Comparison of ENCODE assay signal across 8 cellular contexts in the genomic region with DNA sequence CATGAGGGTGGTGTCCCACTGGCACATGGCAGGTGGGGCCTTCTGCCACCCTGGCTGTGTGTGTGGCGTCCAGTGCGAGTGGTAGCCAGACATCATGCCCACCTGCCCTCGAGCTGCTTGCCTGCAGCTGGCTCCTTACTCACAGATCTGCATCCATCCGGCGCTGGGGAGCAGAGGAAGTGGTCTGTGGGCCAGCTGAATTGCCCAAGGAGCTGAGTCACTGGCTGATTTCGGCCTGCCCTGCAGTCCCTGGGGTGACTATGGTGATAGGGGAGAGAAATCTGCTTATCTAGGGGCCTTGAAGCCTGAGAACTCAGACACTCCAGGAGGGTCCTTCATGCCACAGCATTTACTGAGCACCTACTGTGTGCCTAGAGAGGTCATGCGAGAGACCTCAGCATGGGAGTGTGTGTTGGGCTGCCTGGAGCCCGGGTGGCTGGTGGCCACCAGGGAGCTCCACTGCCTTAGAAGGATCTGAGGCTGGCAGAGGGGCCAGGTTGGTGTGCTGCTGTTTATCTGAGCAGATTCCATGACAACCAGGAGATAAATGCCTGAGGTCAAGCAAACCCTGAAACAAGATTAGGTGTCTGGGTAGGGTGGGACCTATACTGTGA. TPM values are rescaled to one million over a fixed set of nuclear protein-coding genes. Genes with fewer than 3 reads are reported as not detected.
DNase-seq lines count a peak whose midpoint lies in the region; ATAC-seq, FAIRE-seq and TF ChIP-seq lines count a peak whose summit lies in the region.

No MANE protein-coding gene starts in this region.

- H3K4me2 ChIP-seq in endothelial cell of umbilical vein (ENCODE audit: insufficient read depth, low read length), result no peak overlapping the region

- H3K9me3 ChIP-seq in HEK293 (ENCODE audit: control insufficient read depth, insufficient read depth, low read depth, low read length) (no peaks in the 10 kb centered on the region), endothelial cell of umbilical vein (replicated peaks; ENCODE audit: control insufficient read depth, insufficient read depth, low read length) (no peaks in the 10 kb centered on the region), muscle layer of duodenum (ENCODE audit: control insufficient read depth in 1 of 2, low read length in 2 of 2) (no peaks in the 10 kb centered on the region), transverse colon (no peaks in the 10 kb centered on the region)

- peak; percentile 90 for FAIRE-seq in endothelial cell of umbilical vein (lab: Jason Lieb, UNC)

- no peak overlapping the region for H2AFZ ChIP-seq in endothelial cell of umbilical vein (ENCODE audit: low read depth, low read length)

- H3K4me1 ChIP-seq in HEK293 (ENCODE audit: control insufficient read depth, insufficient read depth, low read length) (0 out of 2 replicates have a peak, but pooled peaks cover 5% of the 10 kb centered on the region), endothelial cell of umbilical vein (ENCODE audit: control insufficient read depth, extremely low read depth, insufficient read depth, low read length) (peaks cover 31% of the 10 kb centered on the region), muscle layer of duodenum (ENCODE audit: control insufficient read depth in 1 of 2, insufficient read depth in 2 of 2, low read length in 2 of 2) (peaks cover 80% of the 10 kb centered on the region in 2 donors), transverse colon (peaks cover 86 to 100% (median 89%) of the 10 kb centered on the region in 4 donors)

- H3K4me3 ChIP-seq in GM12864 (ENCODE audit: low read depth, low read length) (peak overlapping the region; percentile 48), HEK293 (ENCODE audit: low read depth, low read length) (no peak overlapping the region), endothelial cell of umbilical vein (replicated peaks in 1 of 3; ENCODE audit: insufficient read depth in 1 of 3, low read depth in 1 of 3, low read length in 3 of 3) (no peak overlapping the region), muscle layer of duodenum (ENCODE audit: low read depth in 1 of 2, low read length in 2 of 2) (peak overlapping the region; percentile 26 to 47), transverse colon (no peak overlapping the region)

- no peaks in the 10 kb centered on the region for H3K9me1 ChIP-seq in endothelial cell of umbilical vein (replicated peaks; ENCODE audit: control insufficient read depth, extremely low read depth, insufficient read depth, low read length)

- TF ChIP-seq CTCF in GM12864 (IDR thresholded peaks at IDR 0.05; ENCODE audit: low read depth, low read length, missing control alignments), result peak; percentile 48
- TF ChIP-seq CTCF in HEK293 (tag by site-specific recombination; IDR thresholded peaks at IDR 0.05), result peak; percentile 28
- peak; percentile 53 to 54 for TF ChIP-seq CTCF in endothelial cell of umbilical vein (IDR thresholded peaks at IDR 0.05; ENCODE audit: extremely low read depth in 1 of 2, insufficient read depth in 1 of 2, low read depth in 1 of 2, low read length in 2 of 2)
- TF ChIP-seq CTCF in transverse colon (IDR thresholded peaks at IDR 0.05), result peak; percentile 27 to 52 (median 35)

- no peak overlapping the region for H3K27ac ChIP-seq in HEK293 (ENCODE audit: extremely low read depth, low read depth, low read length)
- peak overlapping the region; percentile 62 for H3K27ac ChIP-seq in endothelial cell of umbilical vein (ENCODE audit: insufficient read depth, low read depth, low read length)
- peak overlapping the region; percentile 92 for H3K27ac ChIP-seq in muscle layer of duodenum (ENCODE audit: low read length)
- peak overlapping the region; percentile 96 to 99 (median 99) for H3K27ac ChIP-seq in transverse colon

- BruUV-seq in endothelial cell of umbilical vein (replicated peaks; lab: Mats Ljungman, UMichigan), result no TSS peak

- H3K27me3 ChIP-seq in endothelial cell of umbilical vein (ENCODE audit: control insufficient read depth in 2 of 2, insufficient read depth in 2 of 2, low read length in 2 of 2) (no peaks in the 10 kb centered on the region), muscle layer of duodenum (ENCODE audit: low read depth, low read length) (no peaks in the 10 kb centered on the region), transverse colon (no peaks in the 10 kb centered on the region)

- in situ Hi-C loops in transverse colon (cut with MboI; ENCODE audit: low pct_ligation_motif_present in 1 of 4, low pct_unique_long_range_greater_than_20kb in 1 of 4, low sequenced_read_pairs in 3 of 4), result loop anchor here in 1 of 4 donors (10.0 kb wide), 1 partner anchor 48 kb away; no protein-coding TSS in a partner anchor

- H4K20me1 ChIP-seq in endothelial cell of umbilical vein (replicated peaks; ENCODE audit: control insufficient read depth, extremely low read depth, insufficient read depth, low read length), result no peaks in the 10 kb centered on the region

- TF ChIP-seq POLR2A in endothelial cell of umbilical vein (IDR thresholded peaks at IDR 0.05; ENCODE audit: low read depth, low read length) (no peak), transverse colon (IDR thresholded peaks at IDR 0.05) (peak; percentile 17)

- 47% methylated on average over 8 of the region's 8 CpGs; no CpG with 5 or more reads in 1 of the 2 donors for WGBS in transverse colon (ENCODE audit: low coverage in 1 of 2), 2 donors

- POLR2A ChIA-PET in HEK293 (lab: Yijun Ruan, JAX), result interaction anchor here (5.1 kb wide), 1 partner anchor 64 kb away, joined by 27 read pairs; a partner anchor contains a TSS
- POLR2A ChIA-PET in endothelial cell of umbilical vein (lab: Charles Lee), result interaction anchor here (1.4 to 1.8 kb wide), 2 partner anchors 64 to 70 kb away, joined by 3 to 5 read pairs; a partner anchor contains a TSS

- H3K79me2 ChIP-seq in endothelial cell of umbilical vein (ENCODE audit: control insufficient read depth, insufficient read depth, low read length), result no peaks in the 10 kb centered on the region

- CTCF ChIA-PET in HEK293 (lab: Yijun Ruan, JAX), result interaction anchor here (0.6 to 3.7 kb wide), 9 partner anchors 13 to 898 kb away, joined by 3 to 16 read pairs (median 4); a partner anchor contains a TSS
- CTCF ChIA-PET in endothelial cell of umbilical vein (lab: Charles Lee), result interaction anchor here (0.9 to 4.8 kb wide), 18 partner anchors 8 to 76 kb away, joined by 3 to 32 read pairs (median 6); a partner anchor contains a TSS

- DNase-seq in GM12864 (ENCODE audit: low read depth) (peak; percentile 52), NCI-H2029 treated with DMSO at 0.1 percent for 48 hours (lab: John Stamatoyannopoulos, UW) (peak; percentile 26), endothelial cell of umbilical vein (ENCODE audit: low read depth, low spot score) (peak; percentile 80), transverse colon (peak; percentile 86)
- peak; percentile 77 to 83 for DNase-seq in activated CD4-positive, alpha-beta T cell treated with anti-CD3 and anti-CD28 coated beads, Interleukin-2, amount 50 U/mL, for 48 hours

- dilution Hi-C loops in endothelial cell of umbilical vein (cut with MboI; ENCODE audit: extremely low pct_ligation_motif_present, low sequenced_read_pairs), result no loop called here

- intact Hi-C loops in endothelial cell of umbilical vein (cut with micrococcal nuclease), result loop anchor here (1.0 to 2.0 kb wide), 3 partner anchors 40 to 71 kb away; a partner anchor contains a TSS
- intact Hi-C loops in transverse colon (cut with DNase I; ENCODE audit: low total_unique reads), result no loop called here

- TF ChIP-seq EP300 in transverse colon (IDR thresholded peaks at IDR 0.05; ENCODE audit: low read depth), result no peak

- H3K36me3 ChIP-seq in HEK293 (ENCODE audit: control insufficient read depth in 2 of 2, insufficient read depth in 1 of 2, low read length in 2 of 2), result no peaks in the 10 kb centered on the region
- H3K36me3 ChIP-seq in endothelial cell of umbilical vein (ENCODE audit: control insufficient read depth in 2 of 2, extremely low read depth in 1 of 2, insufficient read depth in 2 of 2, low read length in 2 of 2), result no peaks in the 10 kb centered on the region
- peaks cover 0 to 13% of the 10 kb centered on the region in 2 donors for H3K36me3 ChIP-seq in muscle layer of duodenum (ENCODE audit: control insufficient read depth in 1 of 2, insufficient read depth in 2 of 2, low read length in 2 of 2)
- H3K36me3 ChIP-seq in transverse colon, result no peaks in the 10 kb centered on the region

- H3K9ac ChIP-seq in endothelial cell of umbilical vein (replicated peaks; ENCODE audit: extremely low read depth, insufficient read depth, low read length), result no peak overlapping the region

- no peak for ATAC-seq in HG03025 (IDR thresholded peaks at IDR 0.05; ENCODE audit: low FRiP score, unreplicated experiment)

TF ChIP-seq in HEK293, 187 proteins besides CTCF, POLR2A, EP300 and RAD21:
- TF ChIP-seq TCF7L2 (IDR thresholded peaks at IDR 0.05; ENCODE audit: borderline replicate concordance, low read depth, low read length) (no peak), ZIC2 (tag by site-specific recombination; IDR thresholded peaks at IDR 0.05) (peak; percentile 86)

TF ChIP-seq in endothelial cell of umbilical vein, 7 proteins besides CTCF, POLR2A, EP300 and RAD21:
- TF ChIP-seq FOS (IDR thresholded peaks at IDR 0.05; ENCODE audit: borderline replicate concordance, insufficient read depth, low read length) (peak; percentile 89), MYC (IDR thresholded peaks at IDR 0.05; ENCODE audit: low read depth, low read length) (peak; percentile 9), POLR2AphosphoS5 (IDR thresholded peaks at IDR 0.05; ENCODE audit: insufficient read depth, low read depth, low read length) (peak; percentile 89), GATA2 (IDR thresholded peaks at IDR 0.05; ENCODE audit: insufficient read depth, insufficient read length, low read depth, low read length) (no peak), EZH2 (IDR thresholded peaks at IDR 0.05; ENCODE audit: borderline replicate concordance, low read depth, low read length, severe bottlenecking) (no peak), JUN (IDR thresholded peaks at IDR 0.05; ENCODE audit: borderline replicate concordance, insufficient read depth, insufficient read length, low read depth) (peak; percentile 61)
- TF ChIP-seq, protein P1, sequence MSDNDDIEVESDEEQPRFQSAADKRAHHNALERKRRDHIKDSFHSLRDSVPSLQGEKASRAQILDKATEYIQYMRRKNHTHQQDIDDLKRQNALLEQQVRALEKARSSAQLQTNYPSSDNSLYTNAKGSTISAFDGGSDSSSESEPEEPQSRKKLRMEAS (IDR thresholded peaks at IDR 0.05; ENCODE audit: insufficient read depth, insufficient read length), result no peak

RNA-seq across cellular contexts. Expression of a gene that starts 57.1 kb away (rescaled TPM):
- total RNA-seq in endothelial cell of umbilical vein (3.6 and 3.8 TPM in 2 replicates), transverse colon (100 to 1,000 TPM in 1 of 4 donors, 10 to 100 TPM in 3; 34.6 to 129 (median 67.8) TPM)
- 9.3 and 10.1 TPM in 2 replicates for polyA plus RNA-seq in endothelial cell of umbilical vein
- 5.3 and 5.4 TPM in 2 replicates for polyA plus RNA-seq in endothelial cell of umbilical vein (2011; cell fraction: cytosol; rRNA removed)
- 10.4 and 10.8 TPM in 2 replicates for polyA plus RNA-seq in endothelial cell of umbilical vein (2011; cell fraction: nucleus; rRNA removed)
- 2.2 and 3.6 TPM in 2 replicates for polyA plus RNA-seq in endothelial cell of umbilical vein (2012)
- polyA minus RNA-seq in endothelial cell of umbilical vein, result 19.7 and 21.4 TPM in 2 replicates
- polyA minus RNA-seq in endothelial cell of umbilical vein (2011; cell fraction: cytosol; rRNA and poly(A)+ RNA removed), result 27.1 TPM
- 5.4 and 6.3 TPM in 2 replicates for polyA minus RNA-seq in endothelial cell of umbilical vein (2011; cell fraction: nucleus; rRNA and poly(A)+ RNA removed)

Comparison
In these comparisons a context has a peak if more than half of its experiments do, and no peak if none do; other contexts are left out.
1. DNase-seq: peak in every context shown above with its lines; median percentile 86 in transverse colon; 80 in activated CD4-positive, alpha-beta T cell treated with anti-CD3 and anti-CD28 coated beads, Interleukin-2, amount 50 U/mL, for 48 hours; 80 in endothelial cell of umbilical vein; 52 in GM12864; 26 in NCI-H2029 treated with DMSO at 0.1 percent for 48 hours.
2. H3K4me3 ChIP-seq: peak in GM12864 (single experiment) and muscle layer of duodenum (2 of 2); none in HEK293 (single experiment), endothelial cell of umbilical vein (0 of 3) and transverse colon (0 of 4).
3. Peak in every context shown above with its lines, with median percentiles within 50 percentile points of each other: CTCF ChIP-seq.